ENCODE assay signal across 1 cellular context in the genomic region with DNA sequence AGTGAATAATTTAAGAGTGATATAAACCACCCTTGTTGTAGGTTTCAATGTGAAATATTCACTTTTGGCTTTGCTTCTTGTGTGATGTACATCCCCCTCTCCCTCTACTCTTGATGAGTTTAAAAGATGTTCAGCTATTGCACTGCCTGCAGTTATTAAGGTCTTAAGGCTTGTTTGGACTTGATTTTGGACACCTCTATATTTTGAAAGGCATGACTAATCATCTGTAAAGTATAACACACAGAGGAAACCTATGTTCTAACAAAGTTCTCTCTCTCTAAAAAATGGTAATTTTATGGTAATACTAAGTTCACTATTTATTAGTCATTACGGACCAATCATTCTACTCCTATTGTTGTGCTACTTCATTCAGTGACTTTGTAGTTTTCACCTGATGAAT.
TF ChIP-seq lines count a peak whose summit lies in the region.

No MANE protein-coding gene starts in this region.

TF ChIP-seq in GM12878, 131 proteins besides CTCF, POLR2A, EP300 and RAD21:
- TF ChIP-seq PML (IDR thresholded peaks at IDR 0.05; ENCODE audit: low read length) (no peak), SIN3A (IDR thresholded peaks at IDR 0.05; ENCODE audit: low read depth, low read length) (no peak), MTA3 (IDR thresholded peaks at IDR 0.05; ENCODE audit: borderline replicate concordance, low read length) (no peak), TCF12 (IDR thresholded peaks at IDR 0.05; ENCODE audit: low read depth, low read length) (no peak), BHLHE40 (IDR thresholded peaks at IDR 0.05; ENCODE audit: borderline replicate concordance in 1 of 2, low read depth in 2 of 2, low read length in 1 of 2) (no peak), ZNF592 (IDR thresholded peaks at IDR 0.05) (no peak), NFIC (IDR thresholded peaks at IDR 0.05; ENCODE audit: low read depth, low read length) (no peak), FOXM1 (IDR thresholded peaks at IDR 0.05; ENCODE audit: low read depth, low read length) (no peak), SMAD5 (IDR thresholded peaks at IDR 0.05; ENCODE audit: low read depth) (no peak), CHD4 (IDR thresholded peaks at IDR 0.05) (no peak), MYC (IDR thresholded peaks at IDR 0.05; ENCODE audit: insufficient read depth, insufficient read length, insufficient replicate concordance, low read length, severe bottlenecking) (no peak), LARP7 (IDR thresholded peaks at IDR 0.05) (no peak), RAD51 (IDR thresholded peaks at IDR 0.05) (no peak)
- TF ChIP-seq, protein P1, sequence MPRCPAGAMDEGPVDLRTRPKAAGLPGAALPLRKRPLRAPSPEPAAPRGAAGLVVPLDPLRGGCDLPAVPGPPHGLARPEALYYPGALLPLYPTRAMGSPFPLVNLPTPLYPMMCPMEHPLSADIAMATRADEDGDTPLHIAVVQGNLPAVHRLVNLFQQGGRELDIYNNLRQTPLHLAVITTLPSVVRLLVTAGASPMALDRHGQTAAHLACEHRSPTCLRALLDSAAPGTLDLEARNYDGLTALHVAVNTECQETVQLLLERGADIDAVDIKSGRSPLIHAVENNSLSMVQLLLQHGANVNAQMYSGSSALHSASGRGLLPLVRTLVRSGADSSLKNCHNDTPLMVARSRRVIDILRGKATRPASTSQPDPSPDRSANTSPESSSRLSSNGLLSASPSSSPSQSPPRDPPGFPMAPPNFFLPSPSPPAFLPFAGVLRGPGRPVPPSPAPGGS (IDR thresholded peaks at IDR 0.05; ENCODE audit: borderline replicate concordance, insufficient read depth, low read depth, low read length, poor library complexity, severe bottlenecking), result no peak
- TF ChIP-seq, protein P2, sequence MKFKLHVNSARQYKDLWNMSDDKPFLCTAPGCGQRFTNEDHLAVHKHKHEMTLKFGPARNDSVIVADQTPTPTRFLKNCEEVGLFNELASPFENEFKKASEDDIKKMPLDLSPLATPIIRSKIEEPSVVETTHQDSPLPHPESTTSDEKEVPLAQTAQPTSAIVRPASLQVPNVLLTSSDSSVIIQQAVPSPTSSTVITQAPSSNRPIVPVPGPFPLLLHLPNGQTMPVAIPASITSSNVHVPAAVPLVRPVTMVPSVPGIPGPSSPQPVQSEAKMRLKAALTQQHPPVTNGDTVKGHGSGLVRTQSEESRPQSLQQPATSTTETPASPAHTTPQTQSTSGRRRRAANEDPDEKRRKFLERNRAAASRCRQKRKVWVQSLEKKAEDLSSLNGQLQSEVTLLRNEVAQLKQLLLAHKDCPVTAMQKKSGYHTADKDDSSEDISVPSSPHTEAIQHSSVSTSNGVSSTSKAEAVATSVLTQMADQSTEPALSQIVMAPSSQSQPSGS (IDR thresholded peaks at IDR 0.05; ENCODE audit: low read length), result no peak
